ENCODE assay signal across 1 cellular context in genomic region chr15:79195239-79195638, GRCh38.
TF ChIP-seq lines count a peak whose summit lies in the region.

No MANE protein-coding gene starts in this region.

TF ChIP-seq in H1, 55 proteins besides CTCF, POLR2A, EP300 and RAD21 (continued from another document):
- TF ChIP-seq USF2 (IDR thresholded peaks at IDR 0.05; ENCODE audit: low read length) (no peak), RNF2 (IDR thresholded peaks at IDR 0.05; ENCODE audit: borderline replicate concordance, low read depth, low read length, missing control alignments, poor library complexity, severe bottlenecking) (no peak), TAF1 (IDR thresholded peaks at IDR 0.05; ENCODE audit: low read depth, low read length) (no peak), SP4 (IDR thresholded peaks at IDR 0.05; ENCODE audit: low read length) (no peak), CTBP2 (IDR thresholded peaks at IDR 0.05; ENCODE audit: borderline replicate concordance, insufficient read depth, insufficient read length, low read length) (no peak)
